9 cellular contexts compared by ENCODE assay signal in the genomic region with DNA sequence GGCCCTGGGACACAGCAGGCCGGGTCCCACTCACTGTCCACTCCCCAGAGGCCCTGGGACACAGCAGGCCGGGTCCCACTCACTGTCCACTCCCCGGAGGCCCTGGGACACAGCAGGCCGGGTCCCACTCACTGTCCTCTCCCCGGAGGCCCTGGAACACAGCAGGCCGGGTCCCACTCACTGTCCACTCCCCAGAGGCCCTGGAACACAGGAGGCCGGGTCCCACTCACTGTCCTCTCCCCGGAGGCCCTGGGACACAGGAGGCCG. TPM values are rescaled to one million over a fixed set of nuclear protein-coding genes. Genes with fewer than 3 reads are reported as not detected.
DNase-seq lines count a peak whose midpoint lies in the region; ATAC-seq and TF ChIP-seq lines count a peak whose summit lies in the region.
"Not testable (repeated sequence)": the region's sequence is repeated elsewhere in the genome, so short reads cannot be mapped to it uniquely, and the experiment has no call there.
"Had no signal": no experiment of that assay in that cellular context is flagged by ENCODE, and none has a peak within 500 bp of the region (broad histone marks: within the 10 kb centered on the region; RNA-seq: fewer than 3 reads in every experiment).

No MANE protein-coding gene starts in this region.

- not testable (repeated sequence) for H3K9me3 Mint-ChIP-seq in activated CD4-positive, alpha-beta T cell treated with anti-CD3 and anti-CD28 coated beads, Interleukin-2, amount 10 ng/mL, durations not matched to agents 24 days and 14 days

- H3K4me1 Mint-ChIP-seq in activated CD4-positive, alpha-beta T cell treated with anti-CD3 and anti-CD28 coated beads, Interleukin-2, amount 10 ng/mL, durations not matched to agents 24 days and 14 days: not testable (repeated sequence)

- not testable (repeated sequence) for TF ChIP-seq CTCF in RWPE2 (IDR thresholded peaks at IDR 0.05; ENCODE audit: poor library complexity, severe bottlenecking); right atrium auricular region (IDR thresholded peaks at IDR 0.05)

- peaks cover 65% of the 10 kb centered on the region for H3K27me3 ChIP-seq in RWPE2 (ENCODE audit: insufficient read depth, poor library complexity, severe bottlenecking)
- H3K27me3 ChIP-seq in right atrium auricular region: not testable (repeated sequence)

- H3K36me3 Mint-ChIP-seq in activated CD4-positive, alpha-beta T cell treated with anti-CD3 and anti-CD28 coated beads, Interleukin-2, amount 10 ng/mL, durations not matched to agents 24 days and 14 days (ENCODE audit: low read depth): not testable (repeated sequence)

- H3K4me3 Mint-ChIP-seq in activated CD4-positive, alpha-beta T cell treated with anti-CD3 and anti-CD28 coated beads, Interleukin-2, amount 10 ng/mL, durations not matched to agents 24 days and 14 days: not testable (repeated sequence)

- not testable (repeated sequence) for H3K4me1 ChIP-seq in RWPE2 (ENCODE audit: insufficient read depth, poor library complexity, severe bottlenecking); right atrium auricular region

- intact Hi-C loops in activated CD4-positive, alpha-beta T cell treated with anti-CD3 and anti-CD28 coated beads, Interleukin-2, amount 10 ng/mL, durations not matched to agents 24 days and 14 days (cut with micrococcal nuclease); Right ventricle myocardium superior (cut with DNase I): not testable (repeated sequence)

- not testable (repeated sequence) for H3K4me3 ChIP-seq in RWPE2 (ENCODE audit: severe bottlenecking); right atrium auricular region

- H3K27me3 Mint-ChIP-seq in activated CD4-positive, alpha-beta T cell treated with anti-CD3 and anti-CD28 coated beads, Interleukin-2, amount 10 ng/mL, durations not matched to agents 24 days and 14 days: not testable (repeated sequence)

- H3K36me3 ChIP-seq in RWPE2 (ENCODE audit: low read depth); right atrium auricular region: not testable (repeated sequence)

- H3K9me3 ChIP-seq in RWPE2 (ENCODE audit: severe bottlenecking); right atrium auricular region: not testable (repeated sequence)

- not testable (repeated sequence) for H3K27ac ChIP-seq in RWPE2 (ENCODE audit: poor library complexity, severe bottlenecking); right atrium auricular region

- not testable (repeated sequence) for ATAC-seq in RWPE2 (ENCODE audit: low read depth); Right ventricle myocardium superior (ENCODE audit: poor library complexity)

- peak; percentile 76 for DNase-seq in RWPE2 (ENCODE audit: low spot score)
- DNase-seq in activated CD4-positive, alpha-beta T cell treated with anti-CD3 and anti-CD28 coated beads, Interleukin-2, amount 10 ng/mL, durations not matched to agents 24 days and 14 days: peak; percentile 10
- DNase-seq in Right ventricle myocardium superior: peak; percentile 34
- DNase-seq in right atrium auricular region (ENCODE audit: low spot score): peak; percentile 21

- H3K27ac Mint-ChIP-seq in activated CD4-positive, alpha-beta T cell treated with anti-CD3 and anti-CD28 coated beads, Interleukin-2, amount 10 ng/mL, durations not matched to agents 24 days and 14 days: not testable (repeated sequence)

RNA-seq across cellular contexts. Expression of a gene that starts 18.9 kb away (rescaled TPM):
- not detected in 2 replicates for total RNA-seq in activated CD4-positive, alpha-beta T cell treated with anti-CD3 and anti-CD28 coated beads, Interleukin-2, amount 10 ng/mL, durations not matched to agents 24 days and 14 days
- total RNA-seq in Right ventricle myocardium superior (not detected), right atrium auricular region (under 1 TPM; 0.08 to 0.48 TPM)
- total RNA-seq: B cell; CD4-positive, alpha-beta memory T cell; CD4-positive, CD25-positive, alpha-beta regulatory T cell; CD8-positive, alpha-beta memory T cell; CD8-positive, alpha-beta T cell had no signal

Comparison
In these comparisons a context has a peak if more than half of its experiments do, and no peak if none do; other contexts are left out.
1. DNase-seq: peak in every context shown above with its lines; median percentile 76 in RWPE2; 34 in Right ventricle myocardium superior; 21 in right atrium auricular region; 10 in activated CD4-positive, alpha-beta T cell treated with anti-CD3 and anti-CD28 coated beads, Interleukin-2, amount 10 ng/mL, durations not matched to agents 24 days and 14 days.